In the genomic region with DNA sequence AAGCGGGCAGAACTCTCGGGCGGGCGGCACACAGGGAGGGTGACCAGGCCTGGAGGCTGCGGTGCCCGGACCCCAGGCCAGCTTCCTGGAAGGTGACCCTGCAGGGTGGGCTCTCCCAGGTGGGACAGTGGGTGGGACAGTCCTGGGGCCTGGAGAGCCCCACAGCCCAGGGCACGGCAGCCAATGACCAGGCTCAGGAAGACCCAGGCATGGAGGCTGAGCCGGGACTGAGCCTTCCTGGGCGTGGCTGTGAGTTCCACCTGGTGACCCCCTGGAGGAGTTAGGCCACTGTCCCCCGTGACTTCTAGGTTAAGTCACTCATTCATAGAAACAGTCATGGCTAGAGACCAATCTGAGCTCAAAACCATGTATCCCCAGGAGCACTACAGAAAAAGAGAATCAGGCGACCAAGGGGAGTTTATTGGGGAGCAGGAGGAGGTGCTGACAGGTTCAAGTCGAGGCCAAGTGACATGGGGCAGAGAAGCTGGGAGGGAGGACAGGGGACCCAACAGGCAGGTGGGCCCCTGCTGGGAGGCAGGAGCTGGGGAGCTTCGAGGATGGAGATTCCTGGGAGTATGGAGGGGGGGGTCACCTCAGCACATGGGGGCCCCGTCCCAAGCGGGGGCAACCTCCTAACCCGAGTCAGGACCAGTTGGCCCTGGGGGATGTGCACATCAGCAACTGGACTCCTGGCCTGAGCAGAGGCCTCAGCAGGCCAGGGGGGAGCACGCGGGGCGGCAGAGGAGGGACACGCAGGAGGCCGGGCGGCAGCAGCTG, we compare ENCODE assay signal across 24 cellular contexts. TPM values are rescaled to one million over a fixed set of nuclear protein-coding genes. Genes with fewer than 3 reads are reported as not detected.
"Had no signal": no experiment of that assay in that cellular context is flagged by ENCODE, and none has a peak within 500 bp of the region (broad histone marks: within the 10 kb centered on the region; RNA-seq: fewer than 3 reads in every experiment).

No MANE protein-coding gene starts in this region.

- H3K27me3 ChIP-seq: foreskin keratinocyte, upper lobe of left lung had no signal

- ATAC-seq: activated CD4-positive, CD25-positive, alpha-beta regulatory T cell treated with anti-CD3 and anti-CD28 coated beads, Interleukin-2, amount 50 U/mL, for 24 hours; activated CD8-positive, alpha-beta T cell treated with anti-CD3 and anti-CD28 coated beads, Interleukin-2, amount 10 ng/mL, durations not matched to agents 7 days and 5 days; body of pancreas; effector memory CD8-positive, alpha-beta T cell; foreskin keratinocyte; right cardiac atrium had no signal

- H3K4me1 ChIP-seq: body of pancreas, foreskin keratinocyte, prostate gland, upper lobe of left lung had no signal

- H3K4me1 Mint-ChIP-seq: activated naive CD8-positive, alpha-beta T cell treated with anti-CD3 and anti-CD28 coated beads, Interleukin-2, amount 10 ng/mL, durations not matched to agents 7 days and 5 days had no signal

- H3K4me3 ChIP-seq: body of pancreas, prostate gland, thoracic aorta, upper lobe of left lung had no signal

- H3K9me3 ChIP-seq: prostate gland had no signal

- H3K27ac ChIP-seq: body of pancreas, foreskin keratinocyte, prostate gland, thoracic aorta, upper lobe of left lung had no signal

- DNase-seq: activated CD4-positive, alpha-beta T cell treated with anti-CD3 and anti-CD28 coated beads, Interleukin-2, amount 10 ng/mL, durations not matched to agents 7 days and 5 days; activated CD8-positive, alpha-beta T cell treated with anti-CD3 and anti-CD28 coated beads, Interleukin-2, amount 10 ng/mL, durations not matched to agents 7 days and 5 days; activated naive CD8-positive, alpha-beta T cell treated with anti-CD3 and anti-CD28 coated beads, Interleukin-2, amount 10 ng/mL, durations not matched to agents 7 days and 5 days; body of pancreas; effector memory CD8-positive, alpha-beta T cell; foreskin keratinocyte; glutamatergic neuron; hippocampal formation; nephron progenitor cell had no signal

- H3K4me3 Mint-ChIP-seq: activated CD8-positive, alpha-beta T cell treated with anti-CD3 and anti-CD28 coated beads, Interleukin-2, amount 10 ng/mL, durations not matched to agents 7 days and 5 days; activated naive CD8-positive, alpha-beta T cell treated with anti-CD3 and anti-CD28 coated beads, Interleukin-2, amount 10 ng/mL, durations not matched to agents 7 days and 5 days; mesothelial cell of epicardium; nephron progenitor cell had no signal

- H3K36me3 ChIP-seq: prostate gland, thoracic aorta, upper lobe of left lung had no signal

- H3K27ac Mint-ChIP-seq: activated CD4-positive, alpha-beta T cell treated with anti-CD3 and anti-CD28 coated beads, Interleukin-2, amount 10 ng/mL, durations not matched to agents 7 days and 5 days; activated CD8-positive, alpha-beta T cell treated with anti-CD3 and anti-CD28 coated beads, Interleukin-2, amount 10 ng/mL, durations not matched to agents 7 days and 5 days; activated naive CD8-positive, alpha-beta T cell treated with anti-CD3 and anti-CD28 coated beads, Interleukin-2, amount 10 ng/mL, durations not matched to agents 7 days and 5 days; effector memory CD8-positive, alpha-beta T cell; mesothelial cell of epicardium; nephron progenitor cell had no signal

RNA-seq across cellular contexts. Expression of a gene that starts 1.2 kb away (rescaled TPM):
- total RNA-seq: activated CD4-positive, alpha-beta T cell treated with anti-CD3 and anti-CD28 coated beads, Interleukin-2, amount 10 ng/mL, durations not matched to agents 7 days and 5 days; activated CD8-positive, alpha-beta T cell treated with anti-CD3 and anti-CD28 coated beads, Interleukin-2, amount 10 ng/mL, durations not matched to agents 7 days and 5 days; activated naive CD8-positive, alpha-beta T cell treated with anti-CD3 and anti-CD28 coated beads, Interleukin-2, amount 10 ng/mL, durations not matched to agents 7 days and 5 days; body of pancreas; cardiac septum; dermis microvascular lymphatic vessel endothelial cell; fibroblast of lung; foreskin keratinocyte; left colon; lung microvascular endothelial cell; mesothelial cell of epicardium; myocyte; omental fat pad; prostate gland; right cardiac atrium; skeletal muscle tissue; T-helper 1 cell treated with Interleukin-12 subunit alpha and Interleukin-12 subunit beta and Interleukin-4 antibody, amounts not matched to agents 30 ng/mL and 1 ng/mL, for 36 hours; thoracic aorta; upper lobe of left lung had no signal
- polyA plus RNA-seq: fibroblast of lung, foreskin keratinocyte, right cardiac atrium had no signal

RNA-seq across cellular contexts. Expression of a gene that starts 5.7 kb away (rescaled TPM):
- total RNA-seq: activated CD4-positive, alpha-beta T cell treated with anti-CD3 and anti-CD28 coated beads, Interleukin-2, amount 10 ng/mL, durations not matched to agents 7 days and 5 days; activated CD8-positive, alpha-beta T cell treated with anti-CD3 and anti-CD28 coated beads, Interleukin-2, amount 10 ng/mL, durations not matched to agents 7 days and 5 days; activated naive CD8-positive, alpha-beta T cell treated with anti-CD3 and anti-CD28 coated beads, Interleukin-2, amount 10 ng/mL, durations not matched to agents 7 days and 5 days; body of pancreas; cardiac septum; dermis microvascular lymphatic vessel endothelial cell; fibroblast of lung; foreskin keratinocyte; left colon; lung microvascular endothelial cell; mesothelial cell of epicardium; myocyte; omental fat pad; prostate gland; right cardiac atrium; skeletal muscle tissue; T-helper 1 cell treated with Interleukin-12 subunit alpha and Interleukin-12 subunit beta and Interleukin-4 antibody, amounts not matched to agents 30 ng/mL and 1 ng/mL, for 36 hours; thoracic aorta; upper lobe of left lung had no signal
- polyA plus RNA-seq: fibroblast of lung, foreskin keratinocyte, right cardiac atrium had no signal

RNA-seq across cellular contexts. Expression of a gene that starts 13.1 kb away (rescaled TPM):
- total RNA-seq: activated CD4-positive, alpha-beta T cell treated with anti-CD3 and anti-CD28 coated beads, Interleukin-2, amount 10 ng/mL, durations not matched to agents 7 days and 5 days; activated CD8-positive, alpha-beta T cell treated with anti-CD3 and anti-CD28 coated beads, Interleukin-2, amount 10 ng/mL, durations not matched to agents 7 days and 5 days; activated naive CD8-positive, alpha-beta T cell treated with anti-CD3 and anti-CD28 coated beads, Interleukin-2, amount 10 ng/mL, durations not matched to agents 7 days and 5 days; body of pancreas; cardiac septum; dermis microvascular lymphatic vessel endothelial cell; fibroblast of lung; foreskin keratinocyte; left colon; lung microvascular endothelial cell; mesothelial cell of epicardium; myocyte; omental fat pad; prostate gland; right cardiac atrium; skeletal muscle tissue; T-helper 1 cell treated with Interleukin-12 subunit alpha and Interleukin-12 subunit beta and Interleukin-4 antibody, amounts not matched to agents 30 ng/mL and 1 ng/mL, for 36 hours; thoracic aorta; upper lobe of left lung had no signal
- polyA plus RNA-seq: fibroblast of lung, foreskin keratinocyte, right cardiac atrium had no signal

RNA-seq across cellular contexts. Expression of a gene that starts 20.6 kb away (rescaled TPM):
- total RNA-seq: activated CD4-positive, alpha-beta T cell treated with anti-CD3 and anti-CD28 coated beads, Interleukin-2, amount 10 ng/mL, durations not matched to agents 7 days and 5 days; activated CD8-positive, alpha-beta T cell treated with anti-CD3 and anti-CD28 coated beads, Interleukin-2, amount 10 ng/mL, durations not matched to agents 7 days and 5 days; activated naive CD8-positive, alpha-beta T cell treated with anti-CD3 and anti-CD28 coated beads, Interleukin-2, amount 10 ng/mL, durations not matched to agents 7 days and 5 days; body of pancreas; cardiac septum; dermis microvascular lymphatic vessel endothelial cell; fibroblast of lung; foreskin keratinocyte; left colon; lung microvascular endothelial cell; mesothelial cell of epicardium; myocyte; omental fat pad; prostate gland; right cardiac atrium; skeletal muscle tissue; T-helper 1 cell treated with Interleukin-12 subunit alpha and Interleukin-12 subunit beta and Interleukin-4 antibody, amounts not matched to agents 30 ng/mL and 1 ng/mL, for 36 hours; thoracic aorta; upper lobe of left lung had no signal
- polyA plus RNA-seq: fibroblast of lung, foreskin keratinocyte, right cardiac atrium had no signal

RNA-seq across cellular contexts. Expression of a gene that starts 21.2 kb away (rescaled TPM):
- total RNA-seq: activated CD4-positive, alpha-beta T cell treated with anti-CD3 and anti-CD28 coated beads, Interleukin-2, amount 10 ng/mL, durations not matched to agents 7 days and 5 days; activated CD8-positive, alpha-beta T cell treated with anti-CD3 and anti-CD28 coated beads, Interleukin-2, amount 10 ng/mL, durations not matched to agents 7 days and 5 days; activated naive CD8-positive, alpha-beta T cell treated with anti-CD3 and anti-CD28 coated beads, Interleukin-2, amount 10 ng/mL, durations not matched to agents 7 days and 5 days; body of pancreas; cardiac septum; dermis microvascular lymphatic vessel endothelial cell; fibroblast of lung; foreskin keratinocyte; left colon; lung microvascular endothelial cell; mesothelial cell of epicardium; myocyte; omental fat pad; prostate gland; right cardiac atrium; skeletal muscle tissue; T-helper 1 cell treated with Interleukin-12 subunit alpha and Interleukin-12 subunit beta and Interleukin-4 antibody, amounts not matched to agents 30 ng/mL and 1 ng/mL, for 36 hours; thoracic aorta; upper lobe of left lung had no signal
- polyA plus RNA-seq: fibroblast of lung, foreskin keratinocyte, right cardiac atrium had no signal
